Comparison of ENCODE assay signal across 8 cellular contexts in genomic region chr4:38866973-38867477, GRCh38. TPM values are rescaled to one million over a fixed set of nuclear protein-coding genes. Genes with fewer than 3 reads are reported as not detected.
DNase-seq lines count a peak whose midpoint lies in the region; ATAC-seq and TF ChIP-seq lines count a peak whose summit lies in the region.

No MANE protein-coding gene starts in this region.

- H3K4me3 ChIP-seq in GM08714 (ENCODE audit: low read length) (peak overlapping the region; percentile 81; the same call in 1 of the 2 replicates), HUES48 (ENCODE audit: low read depth, low read length) (peak overlapping the region; percentile 74), dorsolateral prefrontal cortex (peak overlapping the region; percentile 35 to 92 (median 77)), neuronal stem cell (ENCODE audit: low read length in 2 of 2) (peak overlapping the region; percentile 50 to 87)

- H2BK15ac ChIP-seq in neuronal stem cell (ENCODE audit: low read length) = no peak overlapping the region

- H3K27me3 ChIP-seq in HUES48 (ENCODE audit: control insufficient read depth, insufficient read depth, low read length) (no peaks in the 10 kb centered on the region), dorsolateral prefrontal cortex (no peaks in the 10 kb centered on the region), neuronal stem cell (ENCODE audit: control insufficient read depth in 3 of 3, insufficient read depth in 3 of 3, low read depth in 1 of 3, low read length in 3 of 3) (peaks cover 2 to 22% (median 10%) of the 10 kb centered on the region in 3 experiments)

- H3K79me1 ChIP-seq in neuronal stem cell (ENCODE audit: low read depth, low read length) = no peaks in the 10 kb centered on the region

- H3K4me2 ChIP-seq in neuronal stem cell (ENCODE audit: insufficient read depth, low read length, poor library complexity, severe bottlenecking) = peak overlapping the region; percentile 87

- peak overlapping the region; percentile 94 for H2AFZ ChIP-seq in neuronal stem cell (ENCODE audit: low read length)

- H3K9me3 ChIP-seq in HUES48 (ENCODE audit: control insufficient read depth, insufficient read depth, low read length) (no peaks in the 10 kb centered on the region), neuronal stem cell (replicated peaks in 1 of 2; ENCODE audit: control insufficient read depth in 2 of 2, insufficient read depth in 1 of 2, low read depth in 1 of 2, low read length in 2 of 2) (no peaks in the 10 kb centered on the region)

- WGBS in neuronal stem cell (ENCODE audit: extremely low coverage in 2 of 2, insufficient read length in 2 of 2, insufficient replicate concordance in 1 of 2), 2 donors = no CpG with 5 or more reads among the region's 11 CpGs

- TF ChIP-seq CTCF in dorsolateral prefrontal cortex (IDR thresholded peaks at IDR 0.05 in 54 of 56, conservative IDR thresholded peaks at IDR 0.05 in 2 of 56; ENCODE audit: low read depth in 1 of 56, partially characterized antibody in 56 of 56) = peak in 7 of 56 donors; percentile 8 to 43 (median 17)

- peak overlapping the region; percentile 56; the same call in 1 of the 2 replicates for H3K9ac ChIP-seq in HUES48 (ENCODE audit: low read depth, low read length)
- H3K9ac ChIP-seq in neuronal stem cell (ENCODE audit: low read depth, low read length, poor library complexity) = no peak overlapping the region

- intact Hi-C loops in dorsolateral prefrontal cortex (cut with DNase I) = no loop called here

- no peak overlapping the region for H2BK120ac ChIP-seq in neuronal stem cell (ENCODE audit: low read depth, low read length)

- H3K4ac ChIP-seq in neuronal stem cell (ENCODE audit: low read length) = no peak overlapping the region

- H3K18ac ChIP-seq in neuronal stem cell (ENCODE audit: low read length) = peak overlapping the region; percentile 67

- no peak overlapping the region for H4K91ac ChIP-seq in neuronal stem cell (ENCODE audit: low read depth, low read length, poor library complexity)

- H3K27ac ChIP-seq in HUES48 (ENCODE audit: low read depth, low read length) (peak overlapping the region; percentile 3), dorsolateral prefrontal cortex (peak overlapping the region in 58 of 59 donors; percentile 1 to 95 (median 85)), neuronal stem cell (replicated peaks; ENCODE audit: low read length) (no peak overlapping the region)

- H3K4me1 ChIP-seq in HUES48 (ENCODE audit: control insufficient read depth, insufficient read depth, low read length) = peaks cover 14% of the 10 kb centered on the region; the same call in 1 of the 2 replicates
- peaks cover 5 to 6% of the 10 kb centered on the region in 2 donors for H3K4me1 ChIP-seq in neuronal stem cell (ENCODE audit: control insufficient read depth in 2 of 2, insufficient read depth in 1 of 2, low read depth in 1 of 2, low read length in 2 of 2)

- H2BK5ac ChIP-seq in neuronal stem cell (ENCODE audit: low read length) = no peak overlapping the region

- H3K23ac ChIP-seq in neuronal stem cell (ENCODE audit: low read depth, low read length, poor library complexity) = no peak overlapping the region

- no peak for DNase-seq in dorsolateral prefrontal cortex
- DNase-seq in neuronal stem cell (ENCODE audit: low spot score) = no peak
- no peak for DNase-seq in DMS53 treated with DMSO at 0.1 percent for 48 hours (lab: John Stamatoyannopoulos, UW; ENCODE audit: unreplicated experiment)
- no peak for DNase-seq in DMS79 (lab: John Stamatoyannopoulos, UW)

- no peak overlapping the region for H3K14ac ChIP-seq in neuronal stem cell (ENCODE audit: low read length)

- no peak overlapping the region for H2AK5ac ChIP-seq in neuronal stem cell (ENCODE audit: low read depth, low read length)

- H4K8ac ChIP-seq in neuronal stem cell (ENCODE audit: low read depth, low read length) = no peak overlapping the region

- H3K36me3 ChIP-seq in HUES48 (ENCODE audit: control insufficient read depth, insufficient read depth, low read length) (peaks cover 4% of the 10 kb centered on the region; the same call in 1 of the 2 replicates), neuronal stem cell (replicated peaks in 1 of 2; ENCODE audit: control insufficient read depth in 2 of 2, insufficient read depth in 2 of 2, low read length in 2 of 2) (peaks cover 0 to 3% of the 10 kb centered on the region in 2 donors)

- ATAC-seq in HG03159 (IDR thresholded peaks at IDR 0.05; ENCODE audit: unreplicated experiment) (no peak), HG02970 (IDR thresholded peaks at IDR 0.05; ENCODE audit: low FRiP score, unreplicated experiment) (no peak)

- no peak overlapping the region for H2BK12ac ChIP-seq in neuronal stem cell (ENCODE audit: low read length)

RNA-seq across cellular contexts. Expression of gene FAM114A1, which starts 0.6 kb away (rescaled TPM):
- total RNA-seq in dorsolateral prefrontal cortex = 10 to 100 TPM in 86 of 120 experiments, 1 to 10 TPM in 34; 4.5 to 26.2 (median 12.7) TPM
- polyA plus RNA-seq in neuronal stem cell (2013, experiment 1 of 2) = 6.7 TPM
- 8.1 TPM for polyA plus RNA-seq in neuronal stem cell (2013, experiment 2 of 2)

RNA-seq across cellular contexts. Expression of gene TLR6, which starts 10.4 kb away (rescaled TPM):
- 1 to 10 TPM; 1.1 to 8.9 (median 3.7) TPM for total RNA-seq in dorsolateral prefrontal cortex
- 0.01 TPM for polyA plus RNA-seq in neuronal stem cell (2013, experiment 1 of 2)
- 0.01 TPM for polyA plus RNA-seq in neuronal stem cell (2013, experiment 2 of 2)
